1 cellular context compared by ENCODE assay signal in the genomic region with DNA sequence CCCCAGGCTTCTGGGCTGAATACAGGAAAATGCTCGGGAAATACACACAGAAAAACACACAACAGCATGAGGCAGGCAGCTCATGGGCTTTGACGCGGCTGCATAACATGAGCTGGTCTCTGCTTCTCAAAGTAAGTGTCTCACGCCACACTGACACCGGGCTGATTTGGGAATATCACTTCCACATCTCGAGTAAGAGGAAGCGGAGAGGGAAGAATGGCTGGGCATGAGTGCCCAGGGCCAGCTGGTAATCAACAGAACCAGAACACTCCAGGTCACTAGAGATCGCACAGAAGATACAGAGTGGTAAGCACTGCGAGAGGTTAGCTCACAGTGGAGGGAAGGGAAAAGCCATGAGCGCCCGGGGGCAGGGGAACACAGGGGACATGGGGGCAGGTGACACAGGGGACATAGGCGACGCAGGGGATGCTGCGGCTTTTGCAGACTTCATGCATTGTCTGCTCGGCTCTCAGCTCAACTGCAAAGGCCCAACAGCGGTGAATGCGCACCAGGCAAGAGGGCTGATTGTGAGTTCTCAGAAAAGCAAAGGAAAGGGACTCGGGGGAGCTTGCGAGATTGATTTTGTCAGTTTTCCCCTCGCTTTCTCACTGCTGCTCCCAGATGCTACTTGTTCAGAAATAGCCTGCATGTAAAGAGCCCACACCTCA.
TF ChIP-seq lines count a peak whose summit lies in the region.

No MANE protein-coding gene starts in this region.

TF ChIP-seq in H1, 55 proteins besides CTCF, POLR2A, EP300 and RAD21:
- TF ChIP-seq SIX5 (IDR thresholded peaks at IDR 0.05; ENCODE audit: low read depth, low read length) (no peak), GABPA (IDR thresholded peaks at IDR 0.05; ENCODE audit: borderline replicate concordance, insufficient read depth, low read length) (no peak), YY1 (IDR thresholded peaks at IDR 0.05; ENCODE audit: low read depth, low read length) (no peak), JUND (IDR thresholded peaks at IDR 0.05; ENCODE audit: low read length) (no peak), CTBP2 (IDR thresholded peaks at IDR 0.05; ENCODE audit: borderline replicate concordance, insufficient read depth, insufficient read length, low read length) (no peak), GTF2F1 (IDR thresholded peaks at IDR 0.05; ENCODE audit: borderline replicate concordance, low read depth, low read length) (no peak), CBX5 (IDR thresholded peaks at IDR 0.05; ENCODE audit: low read depth, low read length) (no peak)
- TF ChIP-seq, protein P1, sequence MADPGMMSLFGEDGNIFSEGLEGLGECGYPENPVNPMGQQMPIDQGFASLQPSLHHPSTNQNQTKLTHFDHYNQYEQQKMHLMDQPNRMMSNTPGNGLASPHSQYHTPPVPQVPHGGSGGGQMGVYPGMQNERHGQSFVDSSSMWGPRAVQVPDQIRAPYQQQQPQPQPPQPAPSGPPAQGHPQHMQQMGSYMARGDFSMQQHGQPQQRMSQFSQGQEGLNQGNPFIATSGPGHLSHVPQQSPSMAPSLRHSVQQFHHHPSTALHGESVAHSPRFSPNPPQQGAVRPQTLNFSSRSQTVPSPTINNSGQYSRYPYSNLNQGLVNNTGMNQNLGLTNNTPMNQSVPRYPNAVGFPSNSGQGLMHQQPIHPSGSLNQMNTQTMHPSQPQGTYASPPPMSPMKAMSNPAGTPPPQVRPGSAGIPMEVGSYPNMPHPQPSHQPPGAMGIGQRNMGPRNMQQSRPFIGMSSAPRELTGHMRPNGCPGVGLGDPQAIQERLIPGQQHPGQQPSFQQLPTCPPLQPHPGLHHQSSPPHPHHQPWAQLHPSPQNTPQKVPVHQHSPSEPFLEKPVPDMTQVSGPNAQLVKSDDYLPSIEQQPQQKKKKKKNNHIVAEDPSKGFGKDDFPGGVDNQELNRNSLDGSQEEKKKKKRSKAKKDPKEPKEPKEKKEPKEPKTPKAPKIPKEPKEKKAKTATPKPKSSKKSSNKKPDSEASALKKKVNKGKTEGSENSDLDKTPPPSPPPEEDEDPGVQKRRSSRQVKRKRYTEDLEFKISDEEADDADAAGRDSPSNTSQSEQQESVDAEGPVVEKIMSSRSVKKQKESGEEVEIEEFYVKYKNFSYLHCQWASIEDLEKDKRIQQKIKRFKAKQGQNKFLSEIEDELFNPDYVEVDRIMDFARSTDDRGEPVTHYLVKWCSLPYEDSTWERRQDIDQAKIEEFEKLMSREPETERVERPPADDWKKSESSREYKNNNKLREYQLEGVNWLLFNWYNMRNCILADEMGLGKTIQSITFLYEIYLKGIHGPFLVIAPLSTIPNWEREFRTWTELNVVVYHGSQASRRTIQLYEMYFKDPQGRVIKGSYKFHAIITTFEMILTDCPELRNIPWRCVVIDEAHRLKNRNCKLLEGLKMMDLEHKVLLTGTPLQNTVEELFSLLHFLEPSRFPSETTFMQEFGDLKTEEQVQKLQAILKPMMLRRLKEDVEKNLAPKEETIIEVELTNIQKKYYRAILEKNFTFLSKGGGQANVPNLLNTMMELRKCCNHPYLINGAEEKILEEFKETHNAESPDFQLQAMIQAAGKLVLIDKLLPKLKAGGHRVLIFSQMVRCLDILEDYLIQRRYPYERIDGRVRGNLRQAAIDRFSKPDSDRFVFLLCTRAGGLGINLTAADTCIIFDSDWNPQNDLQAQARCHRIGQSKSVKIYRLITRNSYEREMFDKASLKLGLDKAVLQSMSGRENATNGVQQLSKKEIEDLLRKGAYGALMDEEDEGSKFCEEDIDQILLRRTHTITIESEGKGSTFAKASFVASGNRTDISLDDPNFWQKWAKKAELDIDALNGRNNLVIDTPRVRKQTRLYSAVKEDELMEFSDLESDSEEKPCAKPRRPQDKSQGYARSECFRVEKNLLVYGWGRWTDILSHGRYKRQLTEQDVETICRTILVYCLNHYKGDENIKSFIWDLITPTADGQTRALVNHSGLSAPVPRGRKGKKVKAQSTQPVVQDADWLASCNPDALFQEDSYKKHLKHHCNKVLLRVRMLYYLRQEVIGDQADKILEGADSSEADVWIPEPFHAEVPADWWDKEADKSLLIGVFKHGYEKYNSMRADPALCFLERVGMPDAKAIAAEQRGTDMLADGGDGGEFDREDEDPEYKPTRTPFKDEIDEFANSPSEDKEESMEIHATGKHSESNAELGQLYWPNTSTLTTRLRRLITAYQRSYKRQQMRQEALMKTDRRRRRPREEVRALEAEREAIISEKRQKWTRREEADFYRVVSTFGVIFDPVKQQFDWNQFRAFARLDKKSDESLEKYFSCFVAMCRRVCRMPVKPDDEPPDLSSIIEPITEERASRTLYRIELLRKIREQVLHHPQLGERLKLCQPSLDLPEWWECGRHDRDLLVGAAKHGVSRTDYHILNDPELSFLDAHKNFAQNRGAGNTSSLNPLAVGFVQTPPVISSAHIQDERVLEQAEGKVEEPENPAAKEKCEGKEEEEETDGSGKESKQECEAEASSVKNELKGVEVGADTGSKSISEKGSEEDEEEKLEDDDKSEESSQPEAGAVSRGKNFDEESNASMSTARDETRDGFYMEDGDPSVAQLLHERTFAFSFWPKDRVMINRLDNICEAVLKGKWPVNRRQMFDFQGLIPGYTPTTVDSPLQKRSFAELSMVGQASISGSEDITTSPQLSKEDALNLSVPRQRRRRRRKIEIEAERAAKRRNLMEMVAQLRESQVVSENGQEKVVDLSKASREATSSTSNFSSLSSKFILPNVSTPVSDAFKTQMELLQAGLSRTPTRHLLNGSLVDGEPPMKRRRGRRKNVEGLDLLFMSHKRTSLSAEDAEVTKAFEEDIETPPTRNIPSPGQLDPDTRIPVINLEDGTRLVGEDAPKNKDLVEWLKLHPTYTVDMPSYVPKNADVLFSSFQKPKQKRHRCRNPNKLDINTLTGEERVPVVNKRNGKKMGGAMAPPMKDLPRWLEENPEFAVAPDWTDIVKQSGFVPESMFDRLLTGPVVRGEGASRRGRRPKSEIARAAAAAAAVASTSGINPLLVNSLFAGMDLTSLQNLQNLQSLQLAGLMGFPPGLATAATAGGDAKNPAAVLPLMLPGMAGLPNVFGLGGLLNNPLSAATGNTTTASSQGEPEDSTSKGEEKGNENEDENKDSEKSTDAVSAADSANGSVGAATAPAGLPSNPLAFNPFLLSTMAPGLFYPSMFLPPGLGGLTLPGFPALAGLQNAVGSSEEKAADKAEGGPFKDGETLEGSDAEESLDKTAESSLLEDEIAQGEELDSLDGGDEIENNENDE (IDR thresholded peaks at IDR 0.05; ENCODE audit: insufficient replicate concordance, low read length): no peak
- TF ChIP-seq, protein P2, sequence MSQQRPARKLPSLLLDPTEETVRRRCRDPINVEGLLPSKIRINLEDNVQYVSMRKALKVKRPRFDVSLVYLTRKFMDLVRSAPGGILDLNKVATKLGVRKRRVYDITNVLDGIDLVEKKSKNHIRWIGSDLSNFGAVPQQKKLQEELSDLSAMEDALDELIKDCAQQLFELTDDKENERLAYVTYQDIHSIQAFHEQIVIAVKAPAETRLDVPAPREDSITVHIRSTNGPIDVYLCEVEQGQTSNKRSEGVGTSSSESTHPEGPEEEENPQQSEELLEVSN (IDR thresholded peaks at IDR 0.05): no peak
